15 cellular contexts compared by ENCODE assay signal in genomic region chr11:102427068-102427467, GRCh38. TPM values are rescaled to one million over a fixed set of nuclear protein-coding genes. Genes with fewer than 3 reads are reported as not detected.
DNase-seq lines count a peak whose midpoint lies in the region; ATAC-seq and TF ChIP-seq lines count a peak whose summit lies in the region.
"Had no signal": no experiment of that assay in that cellular context is flagged by ENCODE, and none has a peak within 500 bp of the region (broad histone marks: within the 10 kb centered on the region; RNA-seq: fewer than 3 reads in every experiment).

No MANE protein-coding gene starts in this region.

- H3K4me3 ChIP-seq in Caco-2 (ENCODE audit: low read depth, low read length) (no peak overlapping the region), testis (no peak overlapping the region)
- H3K4me3 ChIP-seq: coronary artery, mucosa of descending colon had no signal

- H3K4me1 Mint-ChIP-seq in Caco-2 (ENCODE audit: low read depth, unreplicated experiment) = peaks cover 54% of the 10 kb centered on the region
- peaks cover 80% of the 10 kb centered on the region for H3K4me1 Mint-ChIP-seq in activated CD8-positive, alpha-beta T cell treated with anti-CD3 and anti-CD28 coated beads, Interleukin-2, amount 10 ng/mL, durations not matched to agents 7 days and 5 days (ENCODE audit: low read depth)

- peaks cover 5% of the 10 kb centered on the region for H3K36me3 ChIP-seq in Caco-2 (ENCODE audit: control insufficient read depth, insufficient read depth, low read length)
- H3K36me3 ChIP-seq in testis (ENCODE audit: low read depth, missing control alignments) = no peaks in the 10 kb centered on the region

- TF ChIP-seq POLR2A in testis (IDR thresholded peaks at IDR 0.05) = no peak

- intact Hi-C loops in Caco-2 (cut with micrococcal nuclease; ENCODE audit: unreplicated experiment) (loop anchor here (2.0 kb wide), 1 partner anchor 36 kb away; no protein-coding TSS in a partner anchor), testis (cut with DNase I; ENCODE audit: low total_unique reads) (no loop called here)

- H3K27ac Mint-ChIP-seq in Caco-2 (ENCODE audit: unreplicated experiment) = peak overlapping the region; percentile 88
- peak overlapping the region; percentile 8 for H3K27ac Mint-ChIP-seq in activated CD8-positive, alpha-beta T cell treated with anti-CD3 and anti-CD28 coated beads, Interleukin-2, amount 10 ng/mL, durations not matched to agents 7 days and 5 days

- 0 to 3% methylated on average over 1 of the region's 1 CpG for WGBS in testis, 2 donors

- POLR2A ChIA-PET in Caco-2 (lab: Charles Lee) = interaction anchor here (1.3 kb wide), 1 partner anchor 25 kb away, joined by 8 read pairs; no protein-coding TSS in a partner anchor
- POLR2A ChIA-PET in activated CD8-positive, alpha-beta T cell treated with anti-CD3 and anti-CD28 coated beads, Interleukin-2, amount 10 ng/mL, durations not matched to agents 7 days and 5 days (lab: Charles Lee) = no interaction called here

- peak overlapping the region in 1 of 2 donors; percentile 20 for H3K27ac ChIP-seq in testis
- H3K27ac ChIP-seq: coronary artery had no signal

- DNase-seq in Ammon's horn (ENCODE audit: low spot score) = peak; percentile 62
- peak in 1 of 2 experiments; percentile 51 for DNase-seq in Caco-2
- DNase-seq in activated CD8-positive, alpha-beta T cell treated with anti-CD3 and anti-CD28 coated beads, Interleukin-2, amount 10 ng/mL, durations not matched to agents 7 days and 5 days = no peak
- DNase-seq in medulla oblongata (ENCODE audit: extremely low spot score) = peak; percentile 82
- no peak for DNase-seq in NCI-H446 (lab: John Stamatoyannopoulos, UW)
- DNase-seq in NCI-H2029 (lab: John Stamatoyannopoulos, UW) = no peak
- no peak for DNase-seq in testis
- DNase-seq: activated CD4-positive, alpha-beta T cell treated with anti-CD3 and anti-CD28 coated beads for 4 hours; mucosa of descending colon; NCI-H1417 treated with DMSO at 0.1 percent for 48 hours; NCI-H526 treated with DMSO at 0.1 percent for 48 hours; SHP77 treated with DMSO at 0.1 percent for 48 hours; stimulated activated CD4-positive, alpha-beta T cell treated with anti-CD3 and anti-CD28 coated beads, Interleukin-2, amount 100 ng/mL, for 48 hours had no signal

- peak overlapping the region; percentile 55 for H3K4me3 Mint-ChIP-seq in Caco-2 (ENCODE audit: unreplicated experiment)
- no peak overlapping the region for H3K4me3 Mint-ChIP-seq in activated CD8-positive, alpha-beta T cell treated with anti-CD3 and anti-CD28 coated beads, Interleukin-2, amount 10 ng/mL, durations not matched to agents 7 days and 5 days

- H3K4me1 ChIP-seq in Caco-2 = peaks cover 55% of the 10 kb centered on the region
- H3K4me1 ChIP-seq in testis = no peaks in the 10 kb centered on the region

- CTCF ChIA-PET in Caco-2 (lab: Charles Lee) = interaction anchor here (0.6 to 3.5 kb wide), 6 partner anchors 12 to 186 kb away, joined by 3 to 23 read pairs (median 6); no protein-coding TSS in a partner anchor
- CTCF ChIA-PET in activated CD8-positive, alpha-beta T cell treated with anti-CD3 and anti-CD28 coated beads, Interleukin-2, amount 10 ng/mL, durations not matched to agents 7 days and 5 days (lab: Charles Lee) = interaction anchor here (2.0 kb wide), 1 partner anchor 60 kb away, joined by 6 read pairs; no protein-coding TSS in a partner anchor

- no peak for ATAC-seq in activated CD8-positive, alpha-beta T cell treated with anti-CD3 and anti-CD28 coated beads, Interleukin-2, amount 10 ng/mL, durations not matched to agents 7 days and 5 days
- ATAC-seq in GM19351 (IDR thresholded peaks at IDR 0.05; ENCODE audit: unreplicated experiment) = no peak
- ATAC-seq: mucosa of descending colon had no signal

- no TSS peak for BruUV-seq in Caco-2 (replicated peaks; lab: Mats Ljungman, UMichigan)

- H3K36me3 Mint-ChIP-seq in Caco-2 (ENCODE audit: insufficient read depth, unreplicated experiment) = peaks cover 35% of the 10 kb centered on the region
- H3K36me3 Mint-ChIP-seq in activated CD8-positive, alpha-beta T cell treated with anti-CD3 and anti-CD28 coated beads, Interleukin-2, amount 10 ng/mL, durations not matched to agents 7 days and 5 days (ENCODE audit: low read depth) = peaks cover 72% of the 10 kb centered on the region

- TF ChIP-seq CTCF in Caco-2 (IDR thresholded peaks at IDR 0.05; ENCODE audit: insufficient read depth in 1 of 2, low read depth in 1 of 2, low read length in 1 of 2, severe bottlenecking in 1 of 2, unreplicated experiment in 1 of 2) (no peak), testis (IDR thresholded peaks at IDR 0.05) (no peak)

- no peaks in the 10 kb centered on the region for H3K27me3 Mint-ChIP-seq in Caco-2 (ENCODE audit: insufficient read depth, unreplicated experiment)
- no peaks in the 10 kb centered on the region for H3K27me3 Mint-ChIP-seq in activated CD8-positive, alpha-beta T cell treated with anti-CD3 and anti-CD28 coated beads, Interleukin-2, amount 10 ng/mL, durations not matched to agents 7 days and 5 days (ENCODE audit: low read depth)

- peaks cover 5% of the 10 kb centered on the region for H3K9me3 Mint-ChIP-seq in Caco-2 (ENCODE audit: unreplicated experiment)
- H3K9me3 Mint-ChIP-seq in activated CD8-positive, alpha-beta T cell treated with anti-CD3 and anti-CD28 coated beads, Interleukin-2, amount 10 ng/mL, durations not matched to agents 7 days and 5 days (ENCODE audit: insufficient read depth) = peaks cover 7% of the 10 kb centered on the region

- peaks cover under 1% of the 10 kb centered on the region for H3K9me3 ChIP-seq in Caco-2
- no peaks in the 10 kb centered on the region for H3K9me3 ChIP-seq in testis
- H3K9me3 ChIP-seq: mucosa of descending colon had no signal

- H3K27me3 ChIP-seq in Caco-2 (replicated peaks; ENCODE audit: control insufficient read depth, insufficient read depth, low read length) = no peaks in the 10 kb centered on the region
- no peaks in the 10 kb centered on the region for H3K27me3 ChIP-seq in testis

RNA-seq across cellular contexts. Expression of gene TMEM123, which starts 25.5 kb away (rescaled TPM):
- total RNA-seq in Caco-2 (2022) (400 and 431 TPM in 2 replicates), testis (100 to 1,000 TPM; 177 to 218 TPM)
- total RNA-seq in activated CD8-positive, alpha-beta T cell treated with anti-CD3 and anti-CD28 coated beads, Interleukin-2, amount 10 ng/mL, durations not matched to agents 7 days and 5 days = 100 to 1,000 TPM; 434 to 461 TPM
- polyA plus RNA-seq in testis (ENCODE audit: insufficient read depth, low read depth, low replicate concordance) = 137 TPM

Comparison
In these comparisons a context has a peak if more than half of its experiments do, and no peak if none do; other contexts are left out.
1. DNase-seq: peak in Ammon's horn (single experiment) and medulla oblongata (single experiment); none in activated CD8-positive, alpha-beta T cell treated with anti-CD3 and anti-CD28 coated beads, Interleukin-2, amount 10 ng/mL, durations not matched to agents 7 days and 5 days (single experiment), NCI-H446 (0 of 2), NCI-H2029 (single experiment) and testis (single experiment).